In genomic region chr15:91371345-91371744, GRCh38 we compare ENCODE assay signal across 6 cellular contexts.
DNase-seq lines count a peak whose midpoint lies in the region; ATAC-seq and TF ChIP-seq lines count a peak whose summit lies in the region.
"Not testable (repeated sequence)": the region's sequence is repeated elsewhere in the genome, so short reads cannot be mapped to it uniquely, and the experiment has no call there.

No MANE protein-coding gene starts in this region.

- not testable (repeated sequence) for H3K27me3 ChIP-seq in CD4-positive, alpha-beta memory T cell (ENCODE audit: insufficient read depth, low read length); MM.1S (replicated peaks; ENCODE audit: insufficient read depth, low read length)

- peaks cover 0 to 10% of the 10 kb centered on the region in 2 donors for H3K27me3 Mint-ChIP-seq in CD4-positive, alpha-beta memory T cell
- not testable (repeated sequence) for H3K27me3 Mint-ChIP-seq in activated T-cell treated with anti-CD3 and anti-CD28 coated beads, Interleukin-2, amount 50 U/mL, for 4 hours (ENCODE audit: low read depth); activated naive CD8-positive, alpha-beta T cell
- H3K27me3 Mint-ChIP-seq in effector memory CD8-positive, alpha-beta T cell: peaks cover 24 to 27% of the 10 kb centered on the region in 2 donors

- peaks cover 24 to 54% (median 34%) of the 10 kb centered on the region in 4 donors for H3K4me1 Mint-ChIP-seq in CD4-positive, alpha-beta memory T cell
- H3K4me1 Mint-ChIP-seq in activated T-cell treated with anti-CD3 and anti-CD28 coated beads, Interleukin-2, amount 50 U/mL, for 4 hours (ENCODE audit: low read depth): peaks cover 31% of the 10 kb centered on the region
- H3K4me1 Mint-ChIP-seq in activated naive CD8-positive, alpha-beta T cell (ENCODE audit: low read depth): peaks cover 36% of the 10 kb centered on the region
- H3K4me1 Mint-ChIP-seq in effector memory CD8-positive, alpha-beta T cell (ENCODE audit: low read depth in 2 of 2): peaks cover 15 to 28% of the 10 kb centered on the region in 2 donors
- peaks cover 24% of the 10 kb centered on the region for H3K4me1 Mint-ChIP-seq in stimulated activated effector memory CD8-positive, alpha-beta T cell treated with anti-CD3 and anti-CD28 coated beads, Interleukin-12 subunit alpha, Interleukin-12 subunit beta, amount 100 ng/mL, for 72 hours

- H3K9me2 ChIP-seq in MM.1S (replicated peaks; ENCODE audit: insufficient read depth, low read length): not testable (repeated sequence)

- peak overlapping the region in 5 of 8 donors; percentile 30 to 74 (median 45) for H3K4me3 Mint-ChIP-seq in CD4-positive, alpha-beta memory T cell
- not testable (repeated sequence) for H3K4me3 Mint-ChIP-seq in activated T-cell treated with anti-CD3 and anti-CD28 coated beads, Interleukin-2, amount 50 U/mL, for 4 hours; stimulated activated effector memory CD8-positive, alpha-beta T cell treated with anti-CD3 and anti-CD28 coated beads, Interleukin-12 subunit alpha, Interleukin-12 subunit beta, amount 100 ng/mL, for 72 hours
- peak overlapping the region; percentile 35 for H3K4me3 Mint-ChIP-seq in activated naive CD8-positive, alpha-beta T cell
- H3K4me3 Mint-ChIP-seq in effector memory CD8-positive, alpha-beta T cell: peak overlapping the region; percentile 28 to 32

- peak overlapping the region in 2 of 7 donors; percentile 12 to 66 for H3K27ac Mint-ChIP-seq in CD4-positive, alpha-beta memory T cell
- H3K27ac Mint-ChIP-seq in activated naive CD8-positive, alpha-beta T cell; effector memory CD8-positive, alpha-beta T cell; stimulated activated effector memory CD8-positive, alpha-beta T cell treated with anti-CD3 and anti-CD28 coated beads, Interleukin-12 subunit alpha, Interleukin-12 subunit beta, amount 100 ng/mL, for 72 hours: not testable (repeated sequence)

- H3K4me2 ChIP-seq in MM.1S (ENCODE audit: low read depth, low read length): peak overlapping the region; percentile 37; the same call in 1 of the 2 replicates

- H3K4me1 ChIP-seq in CD4-positive, alpha-beta memory T cell (ENCODE audit: insufficient read depth, low read length): peaks cover 27% of the 10 kb centered on the region
- not testable (repeated sequence) for H3K4me1 ChIP-seq in MM.1S (ENCODE audit: low read length)

- H4K20me1 ChIP-seq in MM.1S (ENCODE audit: insufficient read depth, low read length): not testable (repeated sequence)

- H3K27ac ChIP-seq in CD4-positive, alpha-beta memory T cell (ENCODE audit: low read depth, low read length): not testable (repeated sequence)
- peak overlapping the region; percentile 48; the same call in 1 of the 2 replicates for H3K27ac ChIP-seq in MM.1S (ENCODE audit: low read length)

- POLR2A ChIA-PET in CD4-positive, alpha-beta memory T cell (lab: Charles Lee; ENCODE audit: partially characterized antibody): interaction anchor here (1.0 kb wide), 1 partner anchor 36 kb away, joined by 3 read pairs; no protein-coding TSS in a partner anchor

- ATAC-seq in activated T-cell treated with anti-CD3 and anti-CD28 coated beads, Interleukin-2, amount 50 U/mL, for 4 hours: peak; percentile 43 to 48
- not testable (repeated sequence) for ATAC-seq in effector memory CD8-positive, alpha-beta T cell (replicated peaks)
- peak; percentile 83 for ATAC-seq in stimulated activated effector memory CD8-positive, alpha-beta T cell treated with anti-CD3 and anti-CD28 coated beads, Interleukin-12 subunit alpha, Interleukin-12 subunit beta, amount 100 ng/mL, for 72 hours

- H3K9me3 ChIP-seq in CD4-positive, alpha-beta memory T cell (ENCODE audit: control insufficient read depth in 1 of 2, low read length in 2 of 2); MM.1S (replicated peaks; ENCODE audit: insufficient read depth, low read length): not testable (repeated sequence)

- intact Hi-C loops in CD4-positive, alpha-beta memory T cell (cut with micrococcal nuclease): not testable (repeated sequence)

- H3K36me3 ChIP-seq in CD4-positive, alpha-beta memory T cell (ENCODE audit: insufficient read depth, low read length); MM.1S (replicated peaks; ENCODE audit: insufficient read depth, low read length): not testable (repeated sequence)

- H3K9ac ChIP-seq in MM.1S (ENCODE audit: low read length): not testable (repeated sequence)

- not testable (repeated sequence) for H3K9me3 Mint-ChIP-seq in CD4-positive, alpha-beta memory T cell; activated T-cell treated with anti-CD3 and anti-CD28 coated beads, Interleukin-2, amount 50 U/mL, for 4 hours; activated naive CD8-positive, alpha-beta T cell (ENCODE audit: low read depth); effector memory CD8-positive, alpha-beta T cell; stimulated activated effector memory CD8-positive, alpha-beta T cell treated with anti-CD3 and anti-CD28 coated beads, Interleukin-12 subunit alpha, Interleukin-12 subunit beta, amount 100 ng/mL, for 72 hours

- CTCF ChIA-PET in CD4-positive, alpha-beta memory T cell (lab: Charles Lee; ENCODE audit: partially characterized antibody): not testable (repeated sequence)

- H3K36me3 Mint-ChIP-seq in CD4-positive, alpha-beta memory T cell; activated T-cell treated with anti-CD3 and anti-CD28 coated beads, Interleukin-2, amount 50 U/mL, for 4 hours (ENCODE audit: insufficient read depth); activated naive CD8-positive, alpha-beta T cell; effector memory CD8-positive, alpha-beta T cell (ENCODE audit: insufficient read depth); stimulated activated effector memory CD8-positive, alpha-beta T cell treated with anti-CD3 and anti-CD28 coated beads, Interleukin-12 subunit alpha, Interleukin-12 subunit beta, amount 100 ng/mL, for 72 hours: not testable (repeated sequence)

- not testable (repeated sequence) for H2AFZ ChIP-seq in MM.1S (ENCODE audit: low read length)

- H3K79me2 ChIP-seq in MM.1S (ENCODE audit: low read length): not testable (repeated sequence)

- not testable (repeated sequence) for H3K4me3 ChIP-seq in CD4-positive, alpha-beta memory T cell (ENCODE audit: low read length in 2 of 2); MM.1S (ENCODE audit: low read length)

- not testable (repeated sequence) for H3F3A ChIP-seq in MM.1S (ENCODE audit: insufficient read depth, low read length)

- not testable (repeated sequence) for DNase-seq in CD4-positive, alpha-beta memory T cell; MM.1S; activated T-cell treated with anti-CD3 and anti-CD28 coated beads, Interleukin-2, amount 50 U/mL, for 4 hours; effector memory CD8-positive, alpha-beta T cell; stimulated activated effector memory CD8-positive, alpha-beta T cell treated with anti-CD3 and anti-CD28 coated beads, Interleukin-12 subunit alpha, Interleukin-12 subunit beta, amount 100 ng/mL, for 72 hours (ENCODE audit: low spot score in 2 of 2)

- TF ChIP-seq CTCF in MM.1S (IDR thresholded peaks at IDR 0.05; ENCODE audit: low read length): not testable (repeated sequence)
